Comparison of ENCODE assay signal across 29 cellular contexts in the genomic region with DNA sequence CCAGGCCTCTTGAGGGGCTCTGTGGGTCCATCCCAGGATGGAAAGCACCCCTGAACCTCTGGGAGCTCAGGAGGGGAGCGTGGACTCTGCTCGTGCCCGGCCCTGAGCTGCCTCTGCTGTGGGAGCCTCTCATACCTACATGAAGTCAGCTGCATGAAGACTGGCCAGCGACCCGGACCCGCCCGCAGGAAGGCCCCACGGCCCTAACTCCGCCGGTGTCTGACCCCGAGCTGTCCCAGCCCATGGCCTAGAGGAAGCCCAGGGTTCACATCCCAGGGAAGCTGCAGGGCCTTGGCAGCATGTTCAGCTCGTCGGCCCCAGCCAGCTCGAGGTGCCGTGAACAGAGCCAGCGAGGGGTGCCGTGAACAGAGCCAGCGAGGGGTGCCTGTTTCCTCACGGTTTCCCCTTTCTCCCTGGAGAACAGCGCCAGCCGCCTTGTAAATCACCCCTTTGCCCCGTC.
"Had no signal": no experiment of that assay in that cellular context is flagged by ENCODE, and none has a peak within 500 bp of the region (broad histone marks: within the 10 kb centered on the region; RNA-seq: fewer than 3 reads in every experiment).

No MANE protein-coding gene starts in this region.

- H3K4me1 Mint-ChIP-seq: activated B cell treated with CpG ODN at 0.5 μM for 24 hours; activated naive CD8-positive, alpha-beta T cell treated with anti-CD3 and anti-CD28 coated beads, Interleukin-2, amount 10 ng/mL, durations not matched to agents 7 days and 5 days; naive thymus-derived CD8-positive, alpha-beta T cell; T-helper 17 cell had no signal

- H3K9me3 Mint-ChIP-seq: activated B cell treated with CpG ODN at 0.5 μM for 24 hours; activated naive CD4-positive, alpha-beta T cell treated with anti-CD3 and anti-CD28 coated beads for 36 hours; activated naive CD8-positive, alpha-beta T cell treated with anti-CD3 and anti-CD28 coated beads, Interleukin-2, amount 10 ng/mL, durations not matched to agents 7 days and 5 days; activated T-cell treated with anti-CD3 and anti-CD28 coated beads, Interleukin-2, amount 50 U/mL, for 72 hours; effector memory CD8-positive, alpha-beta T cell; mesothelial cell of epicardium; naive thymus-derived CD8-positive, alpha-beta T cell; neural progenitor cell; stimulated activated naive CD8-positive, alpha-beta T cell treated with anti-CD3 and anti-CD28 coated beads, Interleukin-15, Interleukin-2, amounts not matched to agents 100 ng/mL and 50 ng/mL, for 24 hours had no signal

- H2AFZ ChIP-seq: neural progenitor cell had no signal

- H3K36me3 ChIP-seq: brain microvascular endothelial cell, esophagus muscularis mucosa, gastroesophageal sphincter, left lung, neural progenitor cell, prostate gland, transverse colon had no signal

- H3K4me3 ChIP-seq: dorsolateral prefrontal cortex, esophagus muscularis mucosa, gastroesophageal sphincter, left lung, neural progenitor cell, prostate gland, transverse colon had no signal

- ATAC-seq: activated T-cell treated with anti-CD3 and anti-CD28 coated beads, Interleukin-2, amount 50 U/mL, for 72 hours; effector memory CD8-positive, alpha-beta T cell; gastroesophageal sphincter; left lung; naive thymus-derived CD8-positive, alpha-beta T cell; T-helper 17 cell had no signal

- FAIRE-seq: colon, keratinocyte, urothelium cell line had no signal

- H3K4me2 ChIP-seq: neural progenitor cell had no signal

- H3K27ac Mint-ChIP-seq: activated B cell treated with CpG ODN at 0.5 μM for 24 hours; activated naive CD4-positive, alpha-beta T cell treated with anti-CD3 and anti-CD28 coated beads for 36 hours; activated naive CD8-positive, alpha-beta T cell treated with anti-CD3 and anti-CD28 coated beads, Interleukin-2, amount 10 ng/mL, durations not matched to agents 7 days and 5 days; activated T-cell treated with anti-CD3 and anti-CD28 coated beads, Interleukin-2, amount 50 U/mL, for 72 hours; effector memory CD8-positive, alpha-beta T cell; mesothelial cell of epicardium; naive thymus-derived CD8-positive, alpha-beta T cell; stimulated activated naive CD8-positive, alpha-beta T cell treated with anti-CD3 and anti-CD28 coated beads, Interleukin-15, Interleukin-2, amounts not matched to agents 100 ng/mL and 50 ng/mL, for 24 hours; T-helper 17 cell had no signal

- H3K27ac ChIP-seq: brain microvascular endothelial cell, gastroesophageal sphincter, left lung, neural progenitor cell, prostate gland, transverse colon had no signal

- H3K27me3 Mint-ChIP-seq: activated B cell treated with CpG ODN at 0.5 μM for 24 hours; activated naive CD8-positive, alpha-beta T cell treated with anti-CD3 and anti-CD28 coated beads, Interleukin-2, amount 10 ng/mL, durations not matched to agents 7 days and 5 days; stimulated activated naive CD8-positive, alpha-beta T cell treated with anti-CD3 and anti-CD28 coated beads, Interleukin-15, Interleukin-2, amounts not matched to agents 100 ng/mL and 50 ng/mL, for 24 hours had no signal

- H3K9me3 ChIP-seq: esophagus muscularis mucosa, gastroesophageal sphincter, left lung, prostate gland, transverse colon had no signal

- DNase-seq: activated B cell treated with CpG ODN at 0.5 μM for 24 hours; activated CD4-positive, alpha-beta T cell treated with anti-CD3 and anti-CD28 coated beads for 4 hours; activated CD4-positive, alpha-beta T cell treated with anti-CD3 and anti-CD28 coated beads, Interleukin-2, amount 50 U/mL, for 48 hours; activated effector memory CD4-positive, alpha-beta T cell treated with Interleukin-2 at 50 U/mL for 16 hours; activated naive CD4-positive, alpha-beta T cell treated with anti-CD3 and anti-CD28 coated beads for 36 hours; activated naive CD8-positive, alpha-beta T cell treated with anti-CD3 and anti-CD28 coated beads, Interleukin-2, amount 10 ng/mL, durations not matched to agents 7 days and 5 days; activated T-cell treated with anti-CD3 and anti-CD28 coated beads, Interleukin-2, amount 50 U/mL, for 72 hours; amniotic stem cell; central memory CD4-positive, alpha-beta T cell; dorsolateral prefrontal cortex; effector memory CD8-positive, alpha-beta T cell; mammary epithelial cell; naive thymus-derived CD8-positive, alpha-beta T cell; stimulated activated CD4-positive, alpha-beta T cell treated with anti-CD3 and anti-CD28 coated beads, Interleukin-1b, Interleukin-23, amount 100 ng/mL, for 48 hours; substantia nigra; SW 1271; T-helper 17 cell; transverse colon had no signal

- H3K4me1 ChIP-seq: gastroesophageal sphincter, left lung, prostate gland, transverse colon had no signal

- H3K36me3 Mint-ChIP-seq: activated naive CD8-positive, alpha-beta T cell treated with anti-CD3 and anti-CD28 coated beads, Interleukin-2, amount 10 ng/mL, durations not matched to agents 7 days and 5 days; mesothelial cell of epicardium; naive thymus-derived CD8-positive, alpha-beta T cell; neural progenitor cell had no signal

- H3K4me3 Mint-ChIP-seq: activated B cell treated with CpG ODN at 0.5 μM for 24 hours; activated naive CD4-positive, alpha-beta T cell treated with anti-CD3 and anti-CD28 coated beads for 36 hours; activated naive CD8-positive, alpha-beta T cell treated with anti-CD3 and anti-CD28 coated beads, Interleukin-2, amount 10 ng/mL, durations not matched to agents 7 days and 5 days; activated T-cell treated with anti-CD3 and anti-CD28 coated beads, Interleukin-2, amount 50 U/mL, for 72 hours; effector memory CD8-positive, alpha-beta T cell; mesothelial cell of epicardium; naive thymus-derived CD8-positive, alpha-beta T cell; neural progenitor cell; stimulated activated naive CD8-positive, alpha-beta T cell treated with anti-CD3 and anti-CD28 coated beads, Interleukin-15, Interleukin-2, amounts not matched to agents 100 ng/mL and 50 ng/mL, for 24 hours; T-helper 17 cell had no signal

- H3K9ac ChIP-seq: neural progenitor cell had no signal

- H3K27me3 ChIP-seq: brain microvascular endothelial cell, neural progenitor cell had no signal
